ENCODE assay signal across 1 cellular context in the genomic region with DNA sequence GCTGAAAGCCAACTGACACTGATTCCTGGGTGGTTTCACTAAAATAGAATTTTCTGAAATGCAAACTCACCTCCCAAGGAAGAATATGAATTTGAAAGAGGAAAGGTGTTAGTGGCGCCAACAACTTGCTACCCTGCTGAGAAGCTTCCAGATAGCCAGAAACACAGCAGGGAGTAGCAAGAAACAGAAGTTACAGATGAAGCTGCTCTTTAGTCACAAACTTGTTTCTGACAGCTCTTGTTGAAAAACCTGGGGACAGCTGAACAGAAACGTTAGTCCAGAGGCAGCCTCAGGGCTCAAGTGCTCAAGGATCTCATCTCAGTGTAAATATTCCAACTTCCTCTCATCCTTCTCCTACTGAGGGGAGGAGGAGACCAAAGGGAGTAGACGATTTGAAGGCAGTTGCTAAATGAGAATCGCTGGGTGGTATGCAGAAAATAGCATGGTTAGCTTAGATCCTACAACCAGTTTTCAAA.
TF ChIP-seq lines count a peak whose summit lies in the region.

No MANE protein-coding gene starts in this region.

TF ChIP-seq in WTC11, 78 proteins besides CTCF, POLR2A, EP300 and RAD21 (continued from another document):
- TF ChIP-seq, protein P1, sequence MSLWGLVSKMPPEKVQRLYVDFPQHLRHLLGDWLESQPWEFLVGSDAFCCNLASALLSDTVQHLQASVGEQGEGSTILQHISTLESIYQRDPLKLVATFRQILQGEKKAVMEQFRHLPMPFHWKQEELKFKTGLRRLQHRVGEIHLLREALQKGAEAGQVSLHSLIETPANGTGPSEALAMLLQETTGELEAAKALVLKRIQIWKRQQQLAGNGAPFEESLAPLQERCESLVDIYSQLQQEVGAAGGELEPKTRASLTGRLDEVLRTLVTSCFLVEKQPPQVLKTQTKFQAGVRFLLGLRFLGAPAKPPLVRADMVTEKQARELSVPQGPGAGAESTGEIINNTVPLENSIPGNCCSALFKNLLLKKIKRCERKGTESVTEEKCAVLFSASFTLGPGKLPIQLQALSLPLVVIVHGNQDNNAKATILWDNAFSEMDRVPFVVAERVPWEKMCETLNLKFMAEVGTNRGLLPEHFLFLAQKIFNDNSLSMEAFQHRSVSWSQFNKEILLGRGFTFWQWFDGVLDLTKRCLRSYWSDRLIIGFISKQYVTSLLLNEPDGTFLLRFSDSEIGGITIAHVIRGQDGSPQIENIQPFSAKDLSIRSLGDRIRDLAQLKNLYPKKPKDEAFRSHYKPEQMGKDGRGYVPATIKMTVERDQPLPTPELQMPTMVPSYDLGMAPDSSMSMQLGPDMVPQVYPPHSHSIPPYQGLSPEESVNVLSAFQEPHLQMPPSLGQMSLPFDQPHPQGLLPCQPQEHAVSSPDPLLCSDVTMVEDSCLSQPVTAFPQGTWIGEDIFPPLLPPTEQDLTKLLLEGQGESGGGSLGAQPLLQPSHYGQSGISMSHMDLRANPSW (CRISPR knock-in tag; conservative IDR thresholded peaks at IDR 0.05; ENCODE audit: low read depth), result no peak
- TF ChIP-seq MYBL2 (CRISPR knock-in tag; IDR thresholded peaks at IDR 0.05), result 0 out of 2 replicates have a peak, but pooled peaks have one; percentile 30
- TF ChIP-seq, protein P2, sequence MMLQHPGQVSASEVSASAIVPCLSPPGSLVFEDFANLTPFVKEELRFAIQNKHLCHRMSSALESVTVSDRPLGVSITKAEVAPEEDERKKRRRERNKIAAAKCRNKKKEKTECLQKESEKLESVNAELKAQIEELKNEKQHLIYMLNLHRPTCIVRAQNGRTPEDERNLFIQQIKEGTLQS (CRISPR knock-in tag; conservative IDR thresholded peaks at IDR 0.05), result no peak
- TF ChIP-seq TP53 (CRISPR knock-in tag; IDR thresholded peaks at IDR 0.05), result 0 out of 2 replicates have a peak, but pooled peaks have one; percentile 18
- TF ChIP-seq, protein P3, sequence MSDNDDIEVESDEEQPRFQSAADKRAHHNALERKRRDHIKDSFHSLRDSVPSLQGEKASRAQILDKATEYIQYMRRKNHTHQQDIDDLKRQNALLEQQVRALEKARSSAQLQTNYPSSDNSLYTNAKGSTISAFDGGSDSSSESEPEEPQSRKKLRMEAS (CRISPR knock-in tag; IDR thresholded peaks at IDR 0.05), result no peak
- TF ChIP-seq, protein P4, sequence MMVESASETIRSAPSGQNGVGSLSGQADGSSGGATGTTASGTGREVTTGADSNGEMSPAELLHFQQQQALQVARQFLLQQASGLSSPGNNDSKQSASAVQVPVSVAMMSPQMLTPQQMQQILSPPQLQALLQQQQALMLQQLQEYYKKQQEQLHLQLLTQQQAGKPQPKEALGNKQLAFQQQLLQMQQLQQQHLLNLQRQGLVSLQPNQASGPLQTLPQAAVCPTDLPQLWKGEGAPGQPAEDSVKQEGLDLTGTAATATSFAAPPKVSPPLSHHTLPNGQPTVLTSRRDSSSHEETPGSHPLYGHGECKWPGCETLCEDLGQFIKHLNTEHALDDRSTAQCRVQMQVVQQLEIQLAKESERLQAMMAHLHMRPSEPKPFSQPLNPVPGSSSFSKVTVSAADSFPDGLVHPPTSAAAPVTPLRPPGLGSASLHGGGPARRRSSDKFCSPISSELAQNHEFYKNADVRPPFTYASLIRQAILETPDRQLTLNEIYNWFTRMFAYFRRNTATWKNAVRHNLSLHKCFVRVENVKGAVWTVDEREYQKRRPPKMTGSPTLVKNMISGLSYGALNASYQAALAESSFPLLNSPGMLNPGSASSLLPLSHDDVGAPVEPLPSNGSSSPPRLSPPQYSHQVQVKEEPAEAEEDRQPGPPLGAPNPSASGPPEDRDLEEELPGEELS (CRISPR knock-in tag; IDR thresholded peaks at IDR 0.05), result peak; percentile 45; the same call in 1 of the 2 replicates
